In the genomic region with DNA sequence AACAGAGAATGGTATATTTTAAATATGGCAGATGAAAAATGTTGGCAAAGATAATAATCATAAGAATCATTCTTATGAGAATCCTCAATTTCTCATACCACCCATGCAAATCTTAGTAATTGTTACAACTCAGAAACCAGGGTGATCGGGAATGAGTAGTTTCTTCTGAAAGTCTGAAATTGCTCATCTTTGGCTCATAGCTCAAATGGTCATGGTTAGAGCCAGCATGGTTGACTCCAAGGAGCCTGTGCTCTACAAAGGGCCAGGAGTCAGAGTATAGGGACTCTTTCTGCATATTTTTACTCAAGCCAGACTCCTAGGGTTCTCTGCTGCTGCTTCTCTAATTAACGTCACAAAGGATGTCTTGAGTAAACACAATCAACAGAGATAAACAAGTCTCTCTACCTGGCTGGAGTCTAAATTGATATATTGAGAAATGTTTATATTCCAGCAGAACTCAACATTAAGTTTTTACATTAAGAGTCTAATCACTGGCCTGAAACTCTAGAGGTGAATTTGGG, we compare ENCODE assay signal across 24 cellular contexts. TPM values are rescaled to one million over a fixed set of nuclear protein-coding genes. Genes with fewer than 3 reads are reported as not detected.
DNase-seq lines count a peak whose midpoint lies in the region; FAIRE-seq and TF ChIP-seq lines count a peak whose summit lies in the region.
"Had no signal": no experiment of that assay in that cellular context is flagged by ENCODE, and none has a peak within 500 bp of the region (broad histone marks: within the 10 kb centered on the region; RNA-seq: fewer than 3 reads in every experiment).

No MANE protein-coding gene starts in this region.

- H3K9ac ChIP-seq in HUES6 (ENCODE audit: low read length) = no peak overlapping the region
- H3K9ac ChIP-seq: parathyroid adenoma had no signal

- H3K4me3 Mint-ChIP-seq in activated CD4-positive, alpha-beta T cell treated with anti-CD3 and anti-CD28 coated beads, Interleukin-2, amount 10 ng/mL, durations not matched to agents 24 days and 14 days = peak overlapping the region; percentile 99
- no peak overlapping the region for H3K4me3 Mint-ChIP-seq in dendritic cell treated with granulocyte-macrophage colony-stimulating factor and Interleukin-4, amounts not matched to agents 40 ng/mL and 50 ng/mL, for 4 days
- peak overlapping the region; percentile 90 for H3K4me3 Mint-ChIP-seq in neural crest cell

- no peaks in the 10 kb centered on the region for H3K27me3 ChIP-seq in HUES6 (ENCODE audit: control insufficient read depth, insufficient read depth, low read length)
- H3K27me3 ChIP-seq: colonic mucosa, suprapubic skin had no signal

- H3K9me3 ChIP-seq in HUES6 (ENCODE audit: control insufficient read depth, insufficient read depth, low read depth, low read length) = no peaks in the 10 kb centered on the region
- H3K9me3 ChIP-seq: colonic mucosa, suprapubic skin had no signal

- H3K27me3 Mint-ChIP-seq in activated CD4-positive, alpha-beta T cell treated with anti-CD3 and anti-CD28 coated beads, Interleukin-2, amount 10 ng/mL, durations not matched to agents 24 days and 14 days = peaks cover 4% of the 10 kb centered on the region
- no peaks in the 10 kb centered on the region for H3K27me3 Mint-ChIP-seq in dendritic cell treated with granulocyte-macrophage colony-stimulating factor and Interleukin-4, amounts not matched to agents 40 ng/mL and 50 ng/mL, for 4 days
- H3K27me3 Mint-ChIP-seq in neural crest cell (ENCODE audit: low read depth) = no peaks in the 10 kb centered on the region

- no peak for FAIRE-seq in GM12892 (lab: Jason Lieb, UNC)
- FAIRE-seq: A204.1, islet of Langerhans, TTC549 had no signal

- H3K27ac Mint-ChIP-seq in activated CD4-positive, alpha-beta T cell treated with anti-CD3 and anti-CD28 coated beads, Interleukin-2, amount 10 ng/mL, durations not matched to agents 24 days and 14 days = peak overlapping the region; percentile 88
- H3K27ac Mint-ChIP-seq in dendritic cell treated with granulocyte-macrophage colony-stimulating factor and Interleukin-4, amounts not matched to agents 40 ng/mL and 50 ng/mL, for 4 days = peak overlapping the region; percentile 40
- H3K27ac Mint-ChIP-seq in neural crest cell (ENCODE audit: unreplicated experiment) = no peak overlapping the region

- peaks cover 45% of the 10 kb centered on the region for H3K4me1 Mint-ChIP-seq in activated CD4-positive, alpha-beta T cell treated with anti-CD3 and anti-CD28 coated beads, Interleukin-2, amount 10 ng/mL, durations not matched to agents 24 days and 14 days
- peaks cover 63% of the 10 kb centered on the region for H3K4me1 Mint-ChIP-seq in dendritic cell treated with granulocyte-macrophage colony-stimulating factor and Interleukin-4, amounts not matched to agents 40 ng/mL and 50 ng/mL, for 4 days (ENCODE audit: low read depth)
- peaks cover 43% of the 10 kb centered on the region for H3K4me1 Mint-ChIP-seq in neural crest cell

- peaks cover 22% of the 10 kb centered on the region for H3K36me3 Mint-ChIP-seq in activated CD4-positive, alpha-beta T cell treated with anti-CD3 and anti-CD28 coated beads, Interleukin-2, amount 10 ng/mL, durations not matched to agents 24 days and 14 days (ENCODE audit: low read depth)
- peaks cover 36% of the 10 kb centered on the region for H3K36me3 Mint-ChIP-seq in dendritic cell treated with granulocyte-macrophage colony-stimulating factor and Interleukin-4, amounts not matched to agents 40 ng/mL and 50 ng/mL, for 4 days (ENCODE audit: low read depth)
- peaks cover 4% of the 10 kb centered on the region for H3K36me3 Mint-ChIP-seq in neural crest cell (ENCODE audit: low read depth)

- DNase-seq in activated CD4-positive, alpha-beta T cell treated with anti-CD3 and anti-CD28 coated beads, Interleukin-2, amount 10 ng/mL, durations not matched to agents 24 days and 14 days = no peak
- no peak for DNase-seq in activated CD4-positive, alpha-beta T cell treated with anti-CD3 and anti-CD28 coated beads for 4 hours
- DNase-seq in neural crest cell (ENCODE audit: low read depth, low spot score) = no peak
- no peak for DNase-seq in T1000 (lab: John Stamatoyannopoulos, UW)
- DNase-seq in stimulated activated naive CD4-positive, alpha-beta T cell treated with Interleukin-2 at 50 U/mL for 16 hours (lab: John Stamatoyannopoulos, UW) = no peak
- no peak for DNase-seq in GM12892 (ENCODE audit: insufficient read length)
- DNase-seq: activated CD8-positive, alpha-beta memory T cell treated with anti-CD3 and anti-CD28 coated beads, Interleukin-2, amount 50 U/mL, for 48 hours; aorta; colonic mucosa; erythroblast; Karpas-422; midbrain; NCI-H1436; NCI-H226 had no signal

- no peak overlapping the region for H3K27ac ChIP-seq in HUES6 (ENCODE audit: low read depth, low read length)
- H3K27ac ChIP-seq: colonic mucosa, HL-60, suprapubic skin had no signal

- no peak for TF ChIP-seq CTCF in neural crest cell (conservative IDR thresholded peaks at IDR 0.05)

- H3K9me3 Mint-ChIP-seq in activated CD4-positive, alpha-beta T cell treated with anti-CD3 and anti-CD28 coated beads, Interleukin-2, amount 10 ng/mL, durations not matched to agents 24 days and 14 days = no peaks in the 10 kb centered on the region
- no peaks in the 10 kb centered on the region for H3K9me3 Mint-ChIP-seq in dendritic cell treated with granulocyte-macrophage colony-stimulating factor and Interleukin-4, amounts not matched to agents 40 ng/mL and 50 ng/mL, for 4 days
- H3K9me3 Mint-ChIP-seq in neural crest cell = no peaks in the 10 kb centered on the region

- TF ChIP-seq POLR2A in GM12892 (IDR thresholded peaks at IDR 0.05; ENCODE audit: low read depth, low read length) = no peak

- peak overlapping the region; percentile 10; the same call in 1 of the 2 replicates for H3K4me3 ChIP-seq in HUES6 (ENCODE audit: low read depth, low read length)
- H3K4me3 ChIP-seq: colonic mucosa, skin epidermis, suprapubic skin had no signal

- H3K4me1 ChIP-seq in HUES6 (ENCODE audit: control insufficient read depth, insufficient read depth, low read length) = peaks cover 40% of the 10 kb centered on the region
- H3K4me1 ChIP-seq: parathyroid adenoma had no signal

- intact Hi-C loops in activated CD4-positive, alpha-beta T cell treated with anti-CD3 and anti-CD28 coated beads, Interleukin-2, amount 10 ng/mL, durations not matched to agents 24 days and 14 days (cut with micrococcal nuclease) = loop anchor here (2.0 kb wide), 1 partner anchor 15 kb away; no protein-coding TSS in a partner anchor
- intact Hi-C loops in dendritic cell treated with granulocyte-macrophage colony-stimulating factor and Interleukin-4, amounts not matched to agents 40 ng/mL and 50 ng/mL, for 4 days (cut with micrococcal nuclease) = no loop called here

- H3K36me3 ChIP-seq in HUES6 (ENCODE audit: control insufficient read depth, insufficient read depth, low read length) = peaks cover 11% of the 10 kb centered on the region

RNA-seq across cellular contexts. Expression of a gene that starts 1.9 kb away (rescaled TPM):
- total RNA-seq in activated CD4-positive, alpha-beta T cell treated with anti-CD3 and anti-CD28 coated beads, Interleukin-2, amount 10 ng/mL, durations not matched to agents 24 days and 14 days = 40.4 and 41.3 TPM in 2 replicates
- 29.0 and 29.7 TPM in 2 replicates for total RNA-seq in neural crest cell
- polyA plus RNA-seq in GM12892 (2012; ENCODE audit: missing spikeins) = 6.6 TPM

RNA-seq across cellular contexts. Expression of a gene that starts 40.5 kb away (rescaled TPM):
- not detected in 2 replicates for total RNA-seq in activated CD4-positive, alpha-beta T cell treated with anti-CD3 and anti-CD28 coated beads, Interleukin-2, amount 10 ng/mL, durations not matched to agents 24 days and 14 days
- 0.19 and 0.23 TPM in 2 replicates for total RNA-seq in neural crest cell
- polyA plus RNA-seq in GM12892 (2012; ENCODE audit: missing spikeins) = 1.5 TPM
- total RNA-seq: aorta, colonic mucosa, SK-MEL-5, suprapubic skin had no signal
- polyA plus RNA-seq: aorta had no signal
